Comparison of ENCODE assay signal across 1 cellular context in the genomic region with DNA sequence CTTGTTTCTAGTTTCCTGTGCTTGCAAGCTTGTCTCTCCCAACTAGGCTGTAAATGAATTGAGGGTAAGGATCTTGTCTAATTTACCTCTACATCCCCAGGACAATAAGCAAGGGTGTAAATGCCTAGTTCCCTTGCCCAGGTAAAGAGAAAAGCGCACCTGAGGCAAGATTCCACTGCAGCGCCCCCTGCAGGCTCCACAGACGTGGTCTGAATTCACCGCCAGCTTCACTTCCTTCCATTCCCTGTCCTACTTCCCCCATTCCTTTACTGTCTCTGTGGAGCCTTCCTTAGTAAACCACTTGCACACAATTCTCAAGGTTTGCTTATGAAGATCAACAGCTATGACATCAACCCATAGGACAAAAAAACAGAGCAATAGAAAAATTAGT.
TF ChIP-seq lines count a peak whose summit lies in the region.

No MANE protein-coding gene starts in this region.

TF ChIP-seq in WTC11, 78 proteins besides CTCF, POLR2A, EP300 and RAD21 (continued from another document):
- TF ChIP-seq, protein P1, sequence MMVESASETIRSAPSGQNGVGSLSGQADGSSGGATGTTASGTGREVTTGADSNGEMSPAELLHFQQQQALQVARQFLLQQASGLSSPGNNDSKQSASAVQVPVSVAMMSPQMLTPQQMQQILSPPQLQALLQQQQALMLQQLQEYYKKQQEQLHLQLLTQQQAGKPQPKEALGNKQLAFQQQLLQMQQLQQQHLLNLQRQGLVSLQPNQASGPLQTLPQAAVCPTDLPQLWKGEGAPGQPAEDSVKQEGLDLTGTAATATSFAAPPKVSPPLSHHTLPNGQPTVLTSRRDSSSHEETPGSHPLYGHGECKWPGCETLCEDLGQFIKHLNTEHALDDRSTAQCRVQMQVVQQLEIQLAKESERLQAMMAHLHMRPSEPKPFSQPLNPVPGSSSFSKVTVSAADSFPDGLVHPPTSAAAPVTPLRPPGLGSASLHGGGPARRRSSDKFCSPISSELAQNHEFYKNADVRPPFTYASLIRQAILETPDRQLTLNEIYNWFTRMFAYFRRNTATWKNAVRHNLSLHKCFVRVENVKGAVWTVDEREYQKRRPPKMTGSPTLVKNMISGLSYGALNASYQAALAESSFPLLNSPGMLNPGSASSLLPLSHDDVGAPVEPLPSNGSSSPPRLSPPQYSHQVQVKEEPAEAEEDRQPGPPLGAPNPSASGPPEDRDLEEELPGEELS (CRISPR knock-in tag; IDR thresholded peaks at IDR 0.05), result no peak
